Comparison of ENCODE assay signal across 9 cellular contexts in genomic region chr11:315516-315994, GRCh38. TPM values are rescaled to one million over a fixed set of nuclear protein-coding genes. Genes with fewer than 3 reads are reported as not detected.
DNase-seq lines count a peak whose midpoint lies in the region; ATAC-seq, FAIRE-seq and TF ChIP-seq lines count a peak whose summit lies in the region.
"Had no signal": no experiment of that assay in that cellular context is flagged by ENCODE, and none has a peak within 500 bp of the region (broad histone marks: within the 10 kb centered on the region; RNA-seq: fewer than 3 reads in every experiment).

No MANE protein-coding gene starts in this region.

- no peaks in the 10 kb centered on the region for H3K9me3 ChIP-seq in iPS-18c (ENCODE audit: control insufficient read depth, insufficient read depth, low read length)
- no peaks in the 10 kb centered on the region for H3K9me3 ChIP-seq in small intestine (ENCODE audit: control insufficient read depth, low read depth)

- H3K27me3 Mint-ChIP-seq in activated T-cell treated with anti-CD3 and anti-CD28 coated beads, Interleukin-2, amount 50 U/mL, for 72 hours (ENCODE audit: low read depth), result no peaks in the 10 kb centered on the region

- peak overlapping the region; percentile 89 to 92 for H3K4me3 Mint-ChIP-seq in activated T-cell treated with anti-CD3 and anti-CD28 coated beads, Interleukin-2, amount 50 U/mL, for 72 hours

- no peak for DNase-seq in activated T-cell treated with anti-CD3 and anti-CD28 coated beads, Interleukin-2, amount 50 U/mL, for 72 hours
- DNase-seq in small intestine (no peak), amygdala (lab: John Stamatoyannopoulos, UW) (no peak), NCI-H446 treated with DMSO at 0.1 percent for 48 hours (lab: John Stamatoyannopoulos, UW) (no peak), RPMI8226 (no peak)

- no peak for FAIRE-seq in small intestine (lab: Jason Lieb, UNC)

- H3K4me3 ChIP-seq in iPS-18c (ENCODE audit: insufficient read depth, low read depth, low read length) (peak overlapping the region; percentile 71), small intestine (ENCODE audit: low read depth in 1 of 2, low read length in 2 of 2) (peak overlapping the region; percentile 67 to 75)

- H3K27ac ChIP-seq in small intestine (ENCODE audit: low read depth in 1 of 2, low read length in 1 of 2), result peak overlapping the region; percentile 83 to 95

- peak; percentile 27 for TF ChIP-seq POLR2A in GM19193 (IDR thresholded peaks at IDR 0.05; ENCODE audit: extremely low read depth, insufficient read depth, insufficient read length)

- peaks cover 8 to 16% of the 10 kb centered on the region in 2 donors for H3K36me3 Mint-ChIP-seq in activated T-cell treated with anti-CD3 and anti-CD28 coated beads, Interleukin-2, amount 50 U/mL, for 72 hours (ENCODE audit: insufficient read depth in 2 of 2)

- H3K4me1 Mint-ChIP-seq in activated T-cell treated with anti-CD3 and anti-CD28 coated beads, Interleukin-2, amount 50 U/mL, for 72 hours (ENCODE audit: low read depth), result peaks cover 44% of the 10 kb centered on the region

- no peaks in the 10 kb centered on the region for H3K36me3 ChIP-seq in small intestine (ENCODE audit: control insufficient read depth in 2 of 2, insufficient read depth in 2 of 2, low read length in 2 of 2)

- 11 to 25% (median 12%) methylated on average over 15 to 32 of the region's 32 CpGs for WGBS in small intestine, 3 donors

- peaks cover 0 to 2% of the 10 kb centered on the region in 2 donors for H3K4me1 ChIP-seq in small intestine (ENCODE audit: control insufficient read depth in 2 of 2, insufficient read depth in 1 of 2, low read depth in 1 of 2, low read length in 1 of 2)

- peak overlapping the region; percentile 82 for H3K27ac Mint-ChIP-seq in activated T-cell treated with anti-CD3 and anti-CD28 coated beads, Interleukin-2, amount 50 U/mL, for 72 hours

- ATAC-seq in activated T-cell treated with anti-CD3 and anti-CD28 coated beads, Interleukin-2, amount 50 U/mL, for 72 hours (replicated peaks in 1 of 2), result no peak
- ATAC-seq in GM18502 (IDR thresholded peaks at IDR 0.05; ENCODE audit: poor library complexity, unreplicated experiment), result no peak

- no peaks in the 10 kb centered on the region for H3K27me3 ChIP-seq in small intestine (ENCODE audit: control insufficient read depth in 2 of 2, insufficient read depth in 2 of 2, low read length in 2 of 2)

- no peaks in the 10 kb centered on the region for H3K9me3 Mint-ChIP-seq in activated T-cell treated with anti-CD3 and anti-CD28 coated beads, Interleukin-2, amount 50 U/mL, for 72 hours

RNA-seq across cellular contexts. Expression of gene IFITM1, which starts 1.7 kb away (rescaled TPM):
- total RNA-seq in activated T-cell treated with anti-CD3 and anti-CD28 coated beads, Interleukin-2, amount 50 U/mL, for 72 hours, result 100 to 1,000 TPM; 306 to 384 TPM
- polyA plus RNA-seq in small intestine, result 100 to 1,000 TPM in 1 of 3 donors, 10 to 100 TPM in 1, 1 to 10 TPM in 1; 8.9 to 520 (median 50.0) TPM

RNA-seq across cellular contexts. Expression of gene IFITM3, which starts 5.1 kb away (rescaled TPM):
- total RNA-seq in activated T-cell treated with anti-CD3 and anti-CD28 coated beads, Interleukin-2, amount 50 U/mL, for 72 hours, result 10 to 100 TPM; 24.4 to 75.8 TPM
- polyA plus RNA-seq in small intestine, result 1,000 to 10,000 TPM in 1 of 3 donors, 100 to 1,000 TPM in 1, 10 to 100 TPM in 1; 49.2 to 1,181 (median 120) TPM

RNA-seq across cellular contexts. Expression of gene IFITM2, which starts 7.9 kb away (rescaled TPM):
- 100 to 1,000 TPM; 542 to 639 TPM for total RNA-seq in activated T-cell treated with anti-CD3 and anti-CD28 coated beads, Interleukin-2, amount 50 U/mL, for 72 hours
- polyA plus RNA-seq in small intestine, result 100 to 1,000 TPM in 1 of 3 donors, 10 to 100 TPM in 2; 21.7 to 490 (median 71.3) TPM

RNA-seq across cellular contexts. Expression of gene IFITM5, which starts 16.2 kb away (rescaled TPM):
- total RNA-seq in activated T-cell treated with anti-CD3 and anti-CD28 coated beads, Interleukin-2, amount 50 U/mL, for 72 hours, result not detected
- not detected for polyA plus RNA-seq in small intestine
- total RNA-seq: dermis microvascular lymphatic vessel endothelial cell had no signal

RNA-seq across cellular contexts. Expression of gene PGGHG, which starts 26.6 kb away (rescaled TPM):
- 100 to 1,000 TPM; 161 to 273 TPM for total RNA-seq in activated T-cell treated with anti-CD3 and anti-CD28 coated beads, Interleukin-2, amount 50 U/mL, for 72 hours
- polyA plus RNA-seq in small intestine, result 100 to 1,000 TPM; 118 to 154 (median 127) TPM
